Comparison of ENCODE assay signal across 24 cellular contexts in genomic region chr7:135827391-135827790, GRCh38.
DNase-seq lines count a peak whose midpoint lies in the region; ATAC-seq, FAIRE-seq and TF ChIP-seq lines count a peak whose summit lies in the region.
"Had no signal": no experiment of that assay in that cellular context is flagged by ENCODE, and none has a peak within 500 bp of the region (broad histone marks: within the 10 kb centered on the region; RNA-seq: fewer than 3 reads in every experiment).

No MANE protein-coding gene starts in this region.

- no peaks in the 10 kb centered on the region for H3K9me3 ChIP-seq in HEK293 (ENCODE audit: control insufficient read depth, insufficient read depth, low read depth, low read length)
- H3K9me3 ChIP-seq in K562 (replicated peaks; ENCODE audit: control insufficient read depth, insufficient read depth, low read depth, low read length), result no peaks in the 10 kb centered on the region
- H3K9me3 ChIP-seq: BLaER1, HAP-1, SJCRH30 had no signal

- DNase-seq in NCI-H82 (lab: John Stamatoyannopoulos, UW) (peak; percentile 40), K562 (ENCODE audit: extremely low read depth in 1 of 4, low spot score in 3 of 4) (no peak), mesothelial cell of epicardium (ENCODE audit: low spot score in 2 of 2, unreplicated experiment in 2 of 2) (no peak), GF-D8 (lab: John Stamatoyannopoulos, UW) (no peak)
- no peak for DNase-seq in activated effector memory CD4-positive, alpha-beta T cell treated with Interleukin-2 at 50 U/mL for 16 hours
- DNase-seq: CD4-positive, CD25-positive, alpha-beta regulatory T cell; GOT3; IMR-90; NCI-H1092; NCI-H1436; NCI-H187 treated with DMSO at 0.1 percent for 48 hours; NCI-H446 treated with DMSO at 0.1 percent for 48 hours; NCI-H526; SJCRH30; T-cell had no signal

- no peaks in the 10 kb centered on the region for H3K9me1 ChIP-seq in K562 (ENCODE audit: control insufficient read depth, insufficient read depth, low read length)

- H3K36me3 ChIP-seq in HEK293 (ENCODE audit: control insufficient read depth in 2 of 2, insufficient read depth in 1 of 2, low read length in 2 of 2), result no peaks in the 10 kb centered on the region
- no peaks in the 10 kb centered on the region for H3K36me3 ChIP-seq in K562 (ENCODE audit: control insufficient read depth, insufficient read depth, low read length)
- H3K36me3 ChIP-seq: BLaER1, HAP-1, SJCRH30 had no signal

- in situ Hi-C loops in K562 (cut with MboI), result no loop called here

- H4K20me1 ChIP-seq in K562 (replicated peaks; ENCODE audit: control insufficient read depth, insufficient read depth, low read length), result no peaks in the 10 kb centered on the region
- H4K20me1 ChIP-seq: BLaER1 had no signal

- BruUV-seq in K562 (replicated peaks; lab: Mats Ljungman, UMichigan), result no TSS peak

- no peak for FAIRE-seq in K562 (lab: Jason Lieb, UNC)
- FAIRE-seq: A204.1, D721Med, RCC 7860 had no signal

- H2AFZ ChIP-seq in K562 (ENCODE audit: low read depth, low read length), result no peak overlapping the region

- no peaks in the 10 kb centered on the region for H3K9me3 Mint-ChIP-seq in mesothelial cell of epicardium

- H3K4me1 ChIP-seq in HEK293 (ENCODE audit: control insufficient read depth, insufficient read depth, low read length) (no peaks in the 10 kb centered on the region), K562 (replicated peaks in 1 of 2; ENCODE audit: control insufficient read depth in 2 of 2, insufficient read depth in 2 of 2, low read length in 2 of 2) (peaks cover 0 to 4% of the 10 kb centered on the region in 2 experiments; a peak in 1 of 5 replicates)
- H3K4me1 ChIP-seq: BLaER1, HAP-1 had no signal

- peaks cover 24% of the 10 kb centered on the region for H3K4me1 Mint-ChIP-seq in mesothelial cell of epicardium

- intact Hi-C loops in K562 (cut with micrococcal nuclease), result loop anchor here (5.0 kb wide), 1 partner anchor 100 kb away; no protein-coding TSS in a partner anchor

- TF ChIP-seq RAD21 in K562 (CRISPR knock-in tag; conservative IDR thresholded peaks at IDR 0.05 in 1 of 2, IDR thresholded peaks at IDR 0.05 in 1 of 2), result no peak

- no peak overlapping the region for H3K4me3 Mint-ChIP-seq in mesothelial cell of epicardium
- H3K4me3 Mint-ChIP-seq: CD4-positive, CD25-positive, alpha-beta regulatory T cell; T-cell had no signal

- H3K27ac ChIP-seq in HEK293 (ENCODE audit: extremely low read depth, low read depth, low read length) (no peak overlapping the region), K562 (ENCODE audit: extremely low read depth, low read depth, low read length) (no peak overlapping the region)
- H3K27ac ChIP-seq: BLaER1, KMS-11, SJCRH30 had no signal

- H3K79me2 ChIP-seq in K562 (ENCODE audit: control insufficient read depth, insufficient read depth, low read length), result no peaks in the 10 kb centered on the region

- H3K9ac ChIP-seq in K562 (ENCODE audit: insufficient read depth in 1 of 2, low read depth in 2 of 2, low read length in 2 of 2), result no peak overlapping the region
- H3K9ac ChIP-seq: BLaER1, KMS-11 had no signal

- CTCF ChIA-PET in HEK293 (lab: Yijun Ruan, JAX) (no interaction called here), K562 (lab: Yijun Ruan, JAX; ENCODE audit: low intra/inter-chr PET ratio) (no interaction called here)

- H3K27ac Mint-ChIP-seq in mesothelial cell of epicardium, result peak overlapping the region; percentile 7
- H3K27ac Mint-ChIP-seq: CD4-positive, CD25-positive, alpha-beta regulatory T cell; T-cell had no signal

- H3K4me3 ChIP-seq in HEK293 (ENCODE audit: low read depth, low read length) (no peak overlapping the region), K562 (no peak overlapping the region)
- H3K4me3 ChIP-seq: BLaER1, HAP-1, SJCRH30 had no signal

- ATAC-seq in K562, result no peak
- no peak for ATAC-seq in GM21360 (IDR thresholded peaks at IDR 0.05; ENCODE audit: unreplicated experiment)
- ATAC-seq: Right ventricle myocardium inferior, T-cell had no signal

- TF ChIP-seq POLR2A in K562 (conservative IDR thresholded peaks at IDR 0.05), result no peak

- no peak overlapping the region for H3K4me2 ChIP-seq in K562 (ENCODE audit: insufficient read depth, low read length)
- H3K4me2 ChIP-seq: BLaER1, KMS-11 had no signal

- H3K36me3 Mint-ChIP-seq in mesothelial cell of epicardium, result no peaks in the 10 kb centered on the region
- H3K36me3 Mint-ChIP-seq: CD4-positive, CD25-positive, alpha-beta regulatory T cell; T-cell had no signal

- no peak for TF ChIP-seq EP300 in K562 (IDR thresholded peaks at IDR 0.05; ENCODE audit: low read length)

- no peak for TF ChIP-seq CTCF in HEK293 (tag by site-specific recombination; IDR thresholded peaks at IDR 0.05)
- TF ChIP-seq CTCF in K562 (IDR thresholded peaks at IDR 0.05 in 2 of 3, conservative IDR thresholded peaks at IDR 0.05 in 1 of 3; ENCODE audit: insufficient read depth in 2 of 3, low read depth in 1 of 3, low read length in 3 of 3), result no peak
- no peak for TF ChIP-seq CTCF in mesothelial cell of epicardium (IDR thresholded peaks at IDR 0.05; ENCODE audit: unreplicated experiment)

- no peaks in the 10 kb centered on the region for H3K27me3 Mint-ChIP-seq in mesothelial cell of epicardium (ENCODE audit: low read depth)
- H3K27me3 Mint-ChIP-seq: CD4-positive, CD25-positive, alpha-beta regulatory T cell had no signal

- POLR2A ChIA-PET in HEK293 (lab: Yijun Ruan, JAX), result no interaction called here
- POLR2A ChIA-PET in K562 (lab: Yijun Ruan, JAX), result interaction anchor here (0.5 to 1.4 kb wide), 3 partner anchors 122 to 1556 kb away, joined by 3 to 4 read pairs (median 4); no protein-coding TSS in a partner anchor

- WGBS in K562 (ENCODE audit: insufficient coverage, low coverage, missing lambda C conversion rate), result 5% methylated on average over 2 of the region's 2 CpGs

- H3K27me3 ChIP-seq in K562 (ENCODE audit: control insufficient read depth in 2 of 2, insufficient read depth in 2 of 2, low read length in 2 of 2), result peaks cover 58 to 85% of the 10 kb centered on the region in 2 experiments; a peak in 4 of 5 replicates
- H3K27me3 ChIP-seq: BLaER1 had no signal

TF ChIP-seq in HEK293, 187 proteins besides CTCF, POLR2A, EP300 and RAD21:
- TF ChIP-seq ZNF621 (tag by site-specific recombination; IDR thresholded peaks at IDR 0.05), result no peak
- TF ChIP-seq ZXDB (tag by site-specific recombination; IDR thresholded peaks at IDR 0.05), result 0 out of 2 replicates have a peak, but pooled peaks have one; percentile 18
- 0 out of 2 replicates have a peak, but pooled peaks have one; percentile 18 for TF ChIP-seq PRDM4 (tag by site-specific recombination; IDR thresholded peaks at IDR 0.05)

TF ChIP-seq in K562, 482 proteins besides CTCF, POLR2A, EP300 and RAD21 (continues in another document):
- no peak for TF ChIP-seq ZNF584 (CRISPR knock-in tag; IDR thresholded peaks at IDR 0.05; ENCODE audit: low read depth)
- no peak for TF ChIP-seq ZNF23 (CRISPR knock-in tag; IDR thresholded peaks at IDR 0.05)
- no peak for TF ChIP-seq TAF7 (tag; IDR thresholded peaks at IDR 0.05)
- TF ChIP-seq SOX6 (IDR thresholded peaks at IDR 0.05), result peak; percentile 28; the same call in 1 of the 2 replicates
- no peak for TF ChIP-seq ZNF395 (CRISPR knock-in tag; IDR thresholded peaks at IDR 0.05)
- no peak for TF ChIP-seq HNRNPUL1 (IDR thresholded peaks at IDR 0.05; ENCODE audit: low read length)
- TF ChIP-seq SAFB2 (IDR thresholded peaks at IDR 0.05; ENCODE audit: borderline replicate concordance, low read depth, low read length, severe bottlenecking), result no peak
- TF ChIP-seq MAZ (CRISPR knock-in tag; conservative IDR thresholded peaks at IDR 0.05 in 1 of 2, IDR thresholded peaks at IDR 0.05 in 1 of 2), result 0 out of 4 replicates have a peak, but pooled peaks of 1 of the 2 experiments have one; percentile 17
- no peak for TF ChIP-seq SP2 (IDR thresholded peaks at IDR 0.05; ENCODE audit: extremely low read depth, low read depth, low read length, poor library complexity, severe bottlenecking)
- TF ChIP-seq HNRNPH1 (optimal IDR thresholded peaks at IDR 0.05; ENCODE audit: low read depth, low read length), result no peak
- TF ChIP-seq ZNF518B (CRISPR knock-in tag; IDR thresholded peaks at IDR 0.05), result no peak
- no peak for TF ChIP-seq NR1H2 (CRISPR knock-in tag; IDR thresholded peaks at IDR 0.05)
